In genomic region chr4:31375936-31376335, GRCh38 we compare ENCODE assay signal across 8 cellular contexts.
"Had no signal": no experiment of that assay in that cellular context is flagged by ENCODE, and none has a peak within 500 bp of the region (broad histone marks: within the 10 kb centered on the region; RNA-seq: fewer than 3 reads in every experiment).

No MANE protein-coding gene starts in this region.

- FAIRE-seq: G401.6, GM12878, GM12891, GM12892, GM18507, GM19239 had no signal

- DNase-seq: GDM1, GF-D8 had no signal

- H3K4me3 ChIP-seq: GM12878 had no signal

- ATAC-seq: GM12878 had no signal
